In genomic region chr1:171740987-171741871, GRCh38 we compare ENCODE assay signal across 8 cellular contexts. TPM values are rescaled to one million over a fixed set of nuclear protein-coding genes. Genes with fewer than 3 reads are reported as not detected.
DNase-seq lines count a peak whose midpoint lies in the region; ATAC-seq and TF ChIP-seq lines count a peak whose summit lies in the region.

No MANE protein-coding gene starts in this region.

- H3K9ac ChIP-seq in PC-3 (ENCODE audit: low read length): peak overlapping the region; percentile 78

- H3K27ac ChIP-seq in AG04450 (ENCODE audit: low read depth, low read length): peak overlapping the region; percentile 84
- H3K27ac ChIP-seq in PC-3 (ENCODE audit: low read length): peak overlapping the region; percentile 74
- peak overlapping the region; percentile 94 to 98 (median 96) for H3K27ac ChIP-seq in upper lobe of left lung

- peak overlapping the region; percentile 90 for H3K4me3 ChIP-seq in AG04450 (ENCODE audit: low read depth, low read length)
- H3K4me3 ChIP-seq in PC-3 (ENCODE audit: low read length): peak overlapping the region; percentile 75
- H3K4me3 ChIP-seq in fibroblast of the aortic adventitia (ENCODE audit: low read depth, low read length): peak overlapping the region; percentile 95
- peak overlapping the region; percentile 77 to 93 (median 86) for H3K4me3 ChIP-seq in upper lobe of left lung

- no peaks in the 10 kb centered on the region for H3K27me3 ChIP-seq in AG04450 (ENCODE audit: control insufficient read depth, insufficient read depth, low read length)
- H3K27me3 ChIP-seq in PC-3 (ENCODE audit: low read length): no peaks in the 10 kb centered on the region
- H3K27me3 ChIP-seq in upper lobe of left lung: no peaks in the 10 kb centered on the region

- H4K20me1 ChIP-seq in PC-3 (ENCODE audit: low read length): no peaks in the 10 kb centered on the region

- peaks cover 48% of the 10 kb centered on the region for H3K4me1 Mint-ChIP-seq in activated T-helper 2 cell treated with anti-CD3 and anti-CD28 coated beads, Interferon-gamma antibody, Interleukin-2, Interleukin-4, amounts not matched to agents 10 μg/mL and 5 μg/mL and 100 μg/mL, durations not matched to agents 14 hours and 24 hours and 36 hours (ENCODE audit: low read depth)
- peaks cover 41% of the 10 kb centered on the region for H3K4me1 Mint-ChIP-seq in neural crest cell

- TF ChIP-seq CTCF in AG04450 (IDR thresholded peaks at IDR 0.05; ENCODE audit: low read depth, low read length): 0 out of 2 replicates have a peak, but pooled peaks have one; percentile 2
- no peak for TF ChIP-seq CTCF in PC-3 (conservative IDR thresholded peaks at IDR 0.05; ENCODE audit: low read depth, low read length)
- peak; percentile 39 for TF ChIP-seq CTCF in fibroblast of the aortic adventitia (IDR thresholded peaks at IDR 0.05; ENCODE audit: insufficient read depth, low read length)
- TF ChIP-seq CTCF in neural crest cell (conservative IDR thresholded peaks at IDR 0.05): peak; percentile 29
- peak in 5 of 6 experiments; percentile 4 to 36 (median 17) for TF ChIP-seq CTCF in upper lobe of left lung (IDR thresholded peaks at IDR 0.05)

- peaks cover 10% of the 10 kb centered on the region for H3F3A ChIP-seq in PC-3 (ENCODE audit: low read length, unreplicated experiment)

- 2% methylated on average over 28 of the region's 28 CpGs for WGBS in upper lobe of left lung, 2 donors

- CTCF ChIA-PET in AG04450 (lab: Charles Lee) (interaction anchor here (0.7 to 5.4 kb wide), 4 partner anchors 12 to 97 kb away, joined by 3 to 41 read pairs (median 4); no protein-coding TSS in a partner anchor), PC-3 (lab: Charles Lee) (interaction anchor here (0.5 to 2.4 kb wide), 5 partner anchors 26 to 658 kb away, joined by 3 to 10 read pairs (median 5); partner anchors contain the start of gene METTL13)

- H3K36me3 ChIP-seq in PC-3 (ENCODE audit: low read depth, low read length): peaks cover 12% of the 10 kb centered on the region; the same call in 1 of the 2 replicates
- H3K36me3 ChIP-seq in upper lobe of left lung: peaks cover 4 to 16% (median 10%) of the 10 kb centered on the region in 4 donors

- H3K79me2 ChIP-seq in PC-3 (ENCODE audit: low read length): peaks cover 29% of the 10 kb centered on the region

- no peaks in the 10 kb centered on the region for H3K9me3 ChIP-seq in AG04450 (ENCODE audit: control insufficient read depth, insufficient read depth, low read length)
- H3K9me3 ChIP-seq in PC-3 (ENCODE audit: low read length): no peaks in the 10 kb centered on the region
- H3K9me3 ChIP-seq in upper lobe of left lung: no peaks in the 10 kb centered on the region

- BruUV-seq in PC-3 (replicated peaks; lab: Mats Ljungman, UMichigan): TSS peak; percentile 45

- intact Hi-C loops in PC-3 (cut with micrococcal nuclease): loop anchor here (1.0 kb wide), 1 partner anchor 96 kb away; no protein-coding TSS in a partner anchor
- intact Hi-C loops in activated T-helper 2 cell treated with anti-CD3 and anti-CD28 coated beads, Interferon-gamma antibody, Interleukin-2, Interleukin-4, amounts not matched to agents 10 μg/mL and 5 μg/mL and 100 μg/mL, durations not matched to agents 14 hours and 24 hours and 36 hours (cut with micrococcal nuclease): loop anchor here (5.0 to 10.0 kb wide), 3 partner anchors 101 to 791 kb away; partner anchors contain the start of genes DNM3 and SUCO

- peak overlapping the region; percentile 95 for H2AFZ ChIP-seq in PC-3 (ENCODE audit: low read length)

- no peaks in the 10 kb centered on the region for H3K9me2 ChIP-seq in PC-3 (replicated peaks; ENCODE audit: low read length)

- peak overlapping the region; percentile 78 for H3K4me2 ChIP-seq in PC-3 (ENCODE audit: low read length)

- H3K9me3 Mint-ChIP-seq in activated T-helper 2 cell treated with anti-CD3 and anti-CD28 coated beads, Interferon-gamma antibody, Interleukin-2, Interleukin-4, amounts not matched to agents 10 μg/mL and 5 μg/mL and 100 μg/mL, durations not matched to agents 14 hours and 24 hours and 36 hours: no peaks in the 10 kb centered on the region
- H3K9me3 Mint-ChIP-seq in neural crest cell: no peaks in the 10 kb centered on the region

- TF ChIP-seq EP300 in upper lobe of left lung (IDR thresholded peaks at IDR 0.05): no peak

- POLR2A ChIA-PET in AG04450 (lab: Yijun Ruan, JAX) (interaction anchor here (0.6 to 4.9 kb wide), 3 partner anchors 13 to 170 kb away, joined by 3 to 50 read pairs (median 42); partner anchors contain the start of gene METTL13), PC-3 (lab: Charles Lee; ENCODE audit: unreplicated experiment) (interaction anchor here (0.6 kb wide), 1 partner anchor 302 kb away, joined by 3 read pairs; no protein-coding TSS in a partner anchor)

- ATAC-seq in GM18907 (IDR thresholded peaks at IDR 0.05; ENCODE audit: unreplicated experiment): peak; percentile 37
- peak; percentile 24 for ATAC-seq in HG03457 (IDR thresholded peaks at IDR 0.05; ENCODE audit: unreplicated experiment)
- ATAC-seq in PC-3: peak; percentile 28
- peak; percentile 57 to 70 for ATAC-seq in upper lobe of left lung (ENCODE audit: low FRiP score in 2 of 2)

- peak overlapping the region; percentile 97 for H3K4me3 Mint-ChIP-seq in activated T-helper 2 cell treated with anti-CD3 and anti-CD28 coated beads, Interferon-gamma antibody, Interleukin-2, Interleukin-4, amounts not matched to agents 10 μg/mL and 5 μg/mL and 100 μg/mL, durations not matched to agents 14 hours and 24 hours and 36 hours (ENCODE audit: low read depth)
- peak overlapping the region; percentile 100 for H3K4me3 Mint-ChIP-seq in neural crest cell

- H3K27me3 Mint-ChIP-seq in activated T-helper 2 cell treated with anti-CD3 and anti-CD28 coated beads, Interferon-gamma antibody, Interleukin-2, Interleukin-4, amounts not matched to agents 10 μg/mL and 5 μg/mL and 100 μg/mL, durations not matched to agents 14 hours and 24 hours and 36 hours (ENCODE audit: low read depth): no peaks in the 10 kb centered on the region
- H3K27me3 Mint-ChIP-seq in neural crest cell (ENCODE audit: low read depth): no peaks in the 10 kb centered on the region

- H3K27ac Mint-ChIP-seq in activated T-helper 2 cell treated with anti-CD3 and anti-CD28 coated beads, Interferon-gamma antibody, Interleukin-2, Interleukin-4, amounts not matched to agents 10 μg/mL and 5 μg/mL and 100 μg/mL, durations not matched to agents 14 hours and 24 hours and 36 hours: peak overlapping the region; percentile 99
- peak overlapping the region; percentile 95 for H3K27ac Mint-ChIP-seq in neural crest cell (ENCODE audit: unreplicated experiment)

- DNase-seq in AG04450 (ENCODE audit: low read depth, low spot score) (no peak), PC-3 (peak; percentile 82), fibroblast of the aortic adventitia (ENCODE audit: low read depth) (peak; percentile 35), neural crest cell (ENCODE audit: low read depth, low spot score) (peak; percentile 1), upper lobe of left lung (peak in 1 of 2 donors; percentile 51)
- DNase-seq in activated T-helper 2 cell treated with anti-CD3 and anti-CD28 coated beads, Interferon-gamma antibody, Interleukin-2, Interleukin-4, amounts not matched to agents 10 μg/mL and 5 μg/mL and 100 μg/mL, durations not matched to agents 14 hours and 24 hours and 36 hours (ENCODE audit: low spot score): peak; percentile 44

- H3K4me1 ChIP-seq in PC-3 (ENCODE audit: insufficient read depth, low read length) (peaks cover 40% of the 10 kb centered on the region), upper lobe of left lung (peaks cover 24 to 45% (median 35%) of the 10 kb centered on the region in 4 donors)

- peaks cover 16% of the 10 kb centered on the region for H3K36me3 Mint-ChIP-seq in activated T-helper 2 cell treated with anti-CD3 and anti-CD28 coated beads, Interferon-gamma antibody, Interleukin-2, Interleukin-4, amounts not matched to agents 10 μg/mL and 5 μg/mL and 100 μg/mL, durations not matched to agents 14 hours and 24 hours and 36 hours (ENCODE audit: low read depth)
- peaks cover 2% of the 10 kb centered on the region for H3K36me3 Mint-ChIP-seq in neural crest cell (ENCODE audit: low read depth)

- TF ChIP-seq POLR2A in upper lobe of left lung (IDR thresholded peaks at IDR 0.05): no peak

RNA-seq across cellular contexts. Expression of gene VAMP4, which starts 0.6 kb away (rescaled TPM):
- 13.0 and 20.8 TPM in 2 replicates for polyA plus RNA-seq in AG04450 (2011; rRNA removed)
- polyA minus RNA-seq in AG04450 (2011; rRNA and poly(A)+ RNA removed): 2.8 and 7.3 TPM in 2 replicates
- total RNA-seq in PC-3 (2014; rRNA removed) (5.2 and 7.2 TPM in 2 replicates), fibroblast of the aortic adventitia (ENCODE audit: low replicate concordance) (10.7 and 15.5 TPM in 2 replicates), neural crest cell (10.3 and 11.1 TPM in 2 replicates), upper lobe of left lung (10 to 100 TPM; 11.5 to 17.9 (median 13.4) TPM)
- 10.2 and 11.8 TPM in 2 replicates for total RNA-seq in activated T-helper 2 cell treated with anti-CD3 and anti-CD28 coated beads, Interferon-gamma antibody, Interleukin-2, Interleukin-4, amounts not matched to agents 10 μg/mL and 5 μg/mL and 100 μg/mL, durations not matched to agents 14 hours and 24 hours and 36 hours

RNA-seq across cellular contexts. Expression of gene METTL13, which starts 40.2 kb away (rescaled TPM):
- polyA plus RNA-seq in AG04450 (2011; rRNA removed): 32.0 and 32.9 TPM in 2 replicates
- 31.4 and 31.8 TPM in 2 replicates for polyA minus RNA-seq in AG04450 (2011; rRNA and poly(A)+ RNA removed)
- 115 and 138 TPM in 2 replicates for total RNA-seq in PC-3 (2014; rRNA removed)
- 50.0 and 53.6 TPM in 2 replicates for total RNA-seq in activated T-helper 2 cell treated with anti-CD3 and anti-CD28 coated beads, Interferon-gamma antibody, Interleukin-2, Interleukin-4, amounts not matched to agents 10 μg/mL and 5 μg/mL and 100 μg/mL, durations not matched to agents 14 hours and 24 hours and 36 hours
- 15.8 and 19.6 TPM in 2 replicates for total RNA-seq in fibroblast of the aortic adventitia (ENCODE audit: low replicate concordance)
- total RNA-seq in neural crest cell: 35.6 TPM in 2 replicates
- 10 to 100 TPM; 13.9 to 33.5 (median 27.6) TPM for total RNA-seq in upper lobe of left lung
